In the genomic region with DNA sequence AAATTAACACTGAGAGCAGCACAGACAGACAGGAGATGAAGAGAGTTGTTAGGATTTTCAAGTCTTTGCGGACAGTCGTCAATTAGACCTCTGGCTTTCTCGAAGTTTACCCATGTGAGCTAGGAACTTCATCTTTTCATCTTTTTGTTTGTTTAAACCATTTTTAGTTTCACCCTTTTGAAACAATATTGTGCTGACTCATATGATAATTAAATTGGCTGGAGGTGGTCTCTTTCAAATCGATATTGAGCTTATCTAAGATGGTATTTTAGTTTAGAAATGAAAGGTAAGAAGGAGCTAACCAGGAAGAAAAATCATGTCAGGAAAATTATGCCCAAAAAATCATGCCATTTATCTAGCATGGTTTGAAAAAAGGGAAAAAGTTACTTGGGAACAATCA, we compare ENCODE assay signal across 17 cellular contexts.
DNase-seq lines count a peak whose midpoint lies in the region; ATAC-seq, FAIRE-seq and TF ChIP-seq lines count a peak whose summit lies in the region.
"Had no signal": no experiment of that assay in that cellular context is flagged by ENCODE, and none has a peak within 500 bp of the region (broad histone marks: within the 10 kb centered on the region; RNA-seq: fewer than 3 reads in every experiment).

No MANE protein-coding gene starts in this region.

- no peaks in the 10 kb centered on the region for H4K20me1 ChIP-seq in osteoblast (ENCODE audit: insufficient read depth, low read length)

- H3K36me3 ChIP-seq in osteoblast (ENCODE audit: insufficient read depth, low read length): no peaks in the 10 kb centered on the region
- H3K36me3 ChIP-seq: BE2C had no signal

- no peak overlapping the region for H3K4me2 ChIP-seq in A549
- H3K4me2 ChIP-seq in osteoblast (ENCODE audit: insufficient read depth, low read length): no peak overlapping the region

- H3K9me3 ChIP-seq in A549 (no peaks in the 10 kb centered on the region), osteoblast (ENCODE audit: low read depth, low read length) (no peaks in the 10 kb centered on the region)
- H3K9me3 ChIP-seq: BE2C had no signal

- no peak for TF ChIP-seq POLR2A in A549 (IDR thresholded peaks at IDR 0.05; ENCODE audit: low read length)
- no peak for TF ChIP-seq POLR2A in H54 (IDR thresholded peaks at IDR 0.05; ENCODE audit: low read depth, low read length)

- CTCF ChIA-PET in A549 (lab: Yijun Ruan, JAX): interaction anchor here (1.0 kb wide), 1 partner anchor 19 kb away, joined by 3 read pairs; no protein-coding TSS in a partner anchor

- WGBS in A549 (ENCODE audit: missing lambda C conversion rate): 83% methylated on average over 4 of the region's 4 CpGs

- ATAC-seq in A549 (no peak), GM19467 (IDR thresholded peaks at IDR 0.05; ENCODE audit: unreplicated experiment) (no peak)
- ATAC-seq: GM12878 had no signal

- H3K4me1 ChIP-seq in A549 (0 out of 3 replicates have a peak, but pooled peaks cover 3% of the 10 kb centered on the region), osteoblast (ENCODE audit: insufficient read depth, low read length) (no peaks in the 10 kb centered on the region)

- TF ChIP-seq CTCF in A549 (IDR thresholded peaks at IDR 0.05) (no peak), VCaP (conservative IDR thresholded peaks at IDR 0.05) (no peak), osteoblast (IDR thresholded peaks at IDR 0.05; ENCODE audit: extremely low read depth, low read depth, low read length) (no peak)

- H3K27ac ChIP-seq in A549 (no peak overlapping the region), VCaP (peak overlapping the region; percentile 21), osteoblast (ENCODE audit: low read depth, low read length) (no peak overlapping the region)
- H3K27ac ChIP-seq: C4-2B, HL-60 had no signal

- H3K27me3 ChIP-seq in osteoblast (ENCODE audit: insufficient read depth, low read length): no peaks in the 10 kb centered on the region
- H3K27me3 ChIP-seq: BE2C had no signal

- POLR2A ChIA-PET in A549 (lab: Yijun Ruan, JAX): no interaction called here

- no peak for DNase-seq in A549 (ENCODE audit: low read depth in 1 of 2, low spot score in 1 of 2)
- DNase-seq in H54 (ENCODE audit: insufficient read length, low spot score): no peak
- no peak for DNase-seq in osteoblast (ENCODE audit: insufficient read length, low spot score, missing footprints)
- DNase-seq in activated naive CD4-positive, alpha-beta T cell (lab: John Stamatoyannopoulos, UW): no peak
- no peak for DNase-seq in RCC 7860 (ENCODE audit: low spot score)
- DNase-seq: BE2C; CD4-positive, alpha-beta memory T cell; DMS79; GOT3; HCEC 1CT; HFFc6 had no signal

- no peak for TF ChIP-seq RAD21 in A549 (conservative IDR thresholded peaks at IDR 0.05 in 1 of 2, IDR thresholded peaks at IDR 0.05 in 1 of 2)

- FAIRE-seq in A549 (lab: Jason Lieb, UNC) (no peak), H54 (lab: Jason Lieb, UNC) (peak; percentile 11), RCC 7860 (lab: Jason Lieb, UNC) (no peak)
- FAIRE-seq: GM12878, GM18507 had no signal

- no peaks in the 10 kb centered on the region for H3K79me2 ChIP-seq in osteoblast (ENCODE audit: insufficient read depth, low read length)

- H3K4me3 ChIP-seq in A549 (no peak overlapping the region), osteoblast (ENCODE audit: insufficient read depth, low read length) (no peak overlapping the region)
- H3K4me3 ChIP-seq: GM12878 had no signal

- H2AFZ ChIP-seq in osteoblast (ENCODE audit: low read length): peak overlapping the region; percentile 24

- no peak for TF ChIP-seq EP300 in A549 (IDR thresholded peaks at IDR 0.05)

TF ChIP-seq in A549, 52 proteins besides CTCF, POLR2A, EP300 and RAD21:
- no peak for TF ChIP-seq CHD4 (IDR thresholded peaks at IDR 0.05; ENCODE audit: borderline replicate concordance)
- no peak for TF ChIP-seq POLR2AphosphoS2 (conservative IDR thresholded peaks at IDR 0.05; ENCODE audit: low read length)
- TF ChIP-seq MAFK (IDR thresholded peaks at IDR 0.05; ENCODE audit: partially characterized antibody): peak; percentile 68
- no peak for TF ChIP-seq SMC3 (IDR thresholded peaks at IDR 0.05)
- TF ChIP-seq ATOH8 (CRISPR knock-in tag; IDR thresholded peaks at IDR 0.05; ENCODE audit: low read depth): no peak
- TF ChIP-seq NPAS2 (CRISPR knock-in tag; IDR thresholded peaks at IDR 0.05; ENCODE audit: borderline replicate concordance): no peak
